Comparison of ENCODE assay signal across 8 cellular contexts in the genomic region with DNA sequence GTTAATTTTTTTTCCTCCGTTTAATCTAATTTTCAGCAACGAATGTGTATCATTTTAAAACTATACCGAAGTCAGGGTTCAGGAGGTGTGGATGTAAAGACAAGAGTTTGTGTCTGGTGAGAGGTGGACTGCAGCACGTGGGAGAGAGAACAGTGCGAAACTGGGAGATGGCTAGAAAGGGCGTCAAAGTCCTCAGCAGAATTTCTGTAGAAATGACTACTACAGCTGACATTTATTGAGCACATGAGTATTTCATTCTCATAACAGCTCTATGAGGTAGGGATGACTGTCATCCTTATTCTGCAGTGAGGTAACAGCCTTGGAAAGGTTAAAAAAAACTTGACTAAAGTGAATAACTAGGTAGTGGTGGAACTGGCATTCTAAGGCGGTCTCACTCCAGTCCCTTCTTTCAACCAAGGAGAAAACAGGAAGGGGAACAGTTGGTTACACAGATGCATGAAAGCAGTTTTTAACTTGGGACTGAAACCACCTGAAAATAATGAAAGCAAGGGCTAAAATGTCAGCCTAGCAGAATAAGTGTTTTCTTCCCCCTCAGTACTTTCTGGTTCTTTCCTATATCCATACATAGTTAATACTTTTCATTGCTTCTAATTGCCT. TPM values are rescaled to one million over a fixed set of nuclear protein-coding genes. Genes with fewer than 3 reads are reported as not detected.
DNase-seq lines count a peak whose midpoint lies in the region; ATAC-seq and TF ChIP-seq lines count a peak whose summit lies in the region.

No MANE protein-coding gene starts in this region.

- no peak for TF ChIP-seq CTCF in BJ (IDR thresholded peaks at IDR 0.05; ENCODE audit: insufficient read depth, low read depth, low read length)
- TF ChIP-seq CTCF in NB4 (IDR thresholded peaks at IDR 0.05; ENCODE audit: low read depth, low read length): no peak

- POLR2A ChIA-PET in BJ (lab: Charles Lee): no interaction called here

- no peaks in the 10 kb centered on the region for H3K36me3 ChIP-seq in BJ (ENCODE audit: control insufficient read depth, insufficient read depth, low read length)

- no peaks in the 10 kb centered on the region for H3K27me3 Mint-ChIP-seq in activated naive CD8-positive, alpha-beta T cell treated with anti-CD3 and anti-CD28 coated beads, Interleukin-2, amount 50 U/mL, for 24 hours

- H3K27me3 ChIP-seq in BJ (ENCODE audit: control insufficient read depth, insufficient read depth, low read length): no peaks in the 10 kb centered on the region

- no peaks in the 10 kb centered on the region for H3K36me3 Mint-ChIP-seq in activated naive CD8-positive, alpha-beta T cell treated with anti-CD3 and anti-CD28 coated beads, Interleukin-2, amount 50 U/mL, for 24 hours (ENCODE audit: low read depth)

- H3K4me3 Mint-ChIP-seq in activated naive CD8-positive, alpha-beta T cell treated with anti-CD3 and anti-CD28 coated beads, Interleukin-2, amount 50 U/mL, for 24 hours: peak overlapping the region; percentile 84

- peaks cover 27% of the 10 kb centered on the region for H3K4me1 Mint-ChIP-seq in activated naive CD8-positive, alpha-beta T cell treated with anti-CD3 and anti-CD28 coated beads, Interleukin-2, amount 50 U/mL, for 24 hours

- peak; percentile 40 for ATAC-seq in GM19351 (IDR thresholded peaks at IDR 0.05; ENCODE audit: unreplicated experiment)
- peak; percentile 79 for ATAC-seq in activated naive CD8-positive, alpha-beta T cell treated with anti-CD3 and anti-CD28 coated beads, Interleukin-2, amount 50 U/mL, for 24 hours

- H3K4me3 ChIP-seq in BJ (ENCODE audit: low read depth, low read length): peak overlapping the region; percentile 91
- peak overlapping the region; percentile 65 for H3K4me3 ChIP-seq in NB4 (ENCODE audit: low read depth, low read length)

- DNase-seq in BJ (ENCODE audit: low read depth) (no peak), NB4 (ENCODE audit: low read depth) (peak; percentile 69), left kidney (ENCODE audit: low read depth, low spot score) (peak; percentile 59), NCI-H1436 (lab: John Stamatoyannopoulos, UW) (no peak), dedifferentiated amniotic fluid mesenchymal stem cell (ENCODE audit: extremely low spot score) (no peak)
- peak; percentile 51 for DNase-seq in activated naive CD8-positive, alpha-beta T cell treated with anti-CD3 and anti-CD28 coated beads, Interleukin-2, amount 50 U/mL, for 24 hours
- peak; percentile 19 to 51 for DNase-seq in stimulated activated CD8-positive, alpha-beta memory T cell treated with anti-CD3 and anti-CD28 coated beads, Interleukin-15, amount 100 ng/mL, for 48 hours (ENCODE audit: low read depth in 2 of 2)

- H3K27ac Mint-ChIP-seq in activated naive CD8-positive, alpha-beta T cell treated with anti-CD3 and anti-CD28 coated beads, Interleukin-2, amount 50 U/mL, for 24 hours: peak overlapping the region; percentile 96

- H3K9me3 Mint-ChIP-seq in activated naive CD8-positive, alpha-beta T cell treated with anti-CD3 and anti-CD28 coated beads, Interleukin-2, amount 50 U/mL, for 24 hours: no peaks in the 10 kb centered on the region

- TF ChIP-seq POLR2A in NB4 (IDR thresholded peaks at IDR 0.05; ENCODE audit: extremely low read depth, insufficient read length): peak; percentile 27

- CTCF ChIA-PET in BJ (lab: Yijun Ruan, JAX): interaction anchor here (0.6 kb wide), 1 partner anchor 56 kb away, joined by 4 read pairs; no protein-coding TSS in a partner anchor

RNA-seq across cellular contexts. Expression of a gene that starts 0.6 kb away (rescaled TPM):
- 17.6 and 26.3 TPM in 2 replicates for polyA plus RNA-seq in BJ (2011; rRNA removed)
- 5.6 and 6.3 TPM in 2 replicates for polyA minus RNA-seq in BJ (2011; rRNA and poly(A)+ RNA removed)

Comparison
In these comparisons a context has a peak if more than half of its experiments do, and no peak if none do; other contexts are left out.
1. DNase-seq: peak in NB4 (single experiment), activated naive CD8-positive, alpha-beta T cell treated with anti-CD3 and anti-CD28 coated beads, Interleukin-2, amount 50 U/mL, for 24 hours (single experiment), left kidney (single experiment) and stimulated activated CD8-positive, alpha-beta memory T cell treated with anti-CD3 and anti-CD28 coated beads, Interleukin-15, amount 100 ng/mL, for 48 hours (2 of 2); none in BJ (single experiment), NCI-H1436 (single experiment) and dedifferentiated amniotic fluid mesenchymal stem cell (single experiment).